Comparison of ENCODE assay signal across 12 cellular contexts in the genomic region with DNA sequence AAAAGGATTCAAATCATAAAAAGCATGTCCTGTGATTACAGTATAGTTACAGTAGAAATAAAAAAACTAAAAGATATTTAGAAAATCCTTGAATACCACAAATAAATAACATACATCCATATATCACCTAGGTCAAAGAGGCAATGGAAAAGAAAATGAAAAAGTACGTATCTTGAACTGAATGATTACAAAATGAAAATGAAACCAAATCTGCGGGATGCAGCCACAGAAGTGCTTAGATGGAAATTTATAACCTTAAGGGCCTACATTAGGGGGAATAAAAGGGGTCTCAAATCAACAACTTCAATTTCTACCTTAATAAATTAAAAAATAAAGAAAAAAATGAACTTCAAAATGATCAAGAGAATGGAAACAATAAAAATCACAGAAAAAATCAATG.
DNase-seq lines count a peak whose midpoint lies in the region; ATAC-seq and TF ChIP-seq lines count a peak whose summit lies in the region.
"Had no signal": no experiment of that assay in that cellular context is flagged by ENCODE, and none has a peak within 500 bp of the region (broad histone marks: within the 10 kb centered on the region; RNA-seq: fewer than 3 reads in every experiment).

No MANE protein-coding gene starts in this region.

- H3K36me3 Mint-ChIP-seq in CD4-positive, alpha-beta T cell (ENCODE audit: low read depth): no peaks in the 10 kb centered on the region
- H3K36me3 Mint-ChIP-seq in activated T-helper 17 cell treated with anti-CD3 and anti-CD28 coated beads, Interleukin-2, amount 50 U/mL, for 72 hours (ENCODE audit: low read depth): no peaks in the 10 kb centered on the region
- no peaks in the 10 kb centered on the region for H3K36me3 Mint-ChIP-seq in nephron (ENCODE audit: low read depth)

- no peak overlapping the region for H3K27ac ChIP-seq in CD4-positive, alpha-beta T cell (ENCODE audit: low read depth, low read length)
- H3K27ac ChIP-seq: neutrophil, suprapubic skin had no signal

- no peaks in the 10 kb centered on the region for H3K9me3 Mint-ChIP-seq in CD4-positive, alpha-beta T cell
- H3K9me3 Mint-ChIP-seq in activated T-helper 17 cell treated with anti-CD3 and anti-CD28 coated beads, Interleukin-2, amount 50 U/mL, for 72 hours: no peaks in the 10 kb centered on the region
- no peaks in the 10 kb centered on the region for H3K9me3 Mint-ChIP-seq in nephron

- H3K27me3 Mint-ChIP-seq in CD4-positive, alpha-beta T cell: no peaks in the 10 kb centered on the region
- no peaks in the 10 kb centered on the region for H3K27me3 Mint-ChIP-seq in activated T-helper 17 cell treated with anti-CD3 and anti-CD28 coated beads, Interleukin-2, amount 50 U/mL, for 72 hours
- no peaks in the 10 kb centered on the region for H3K27me3 Mint-ChIP-seq in nephron (ENCODE audit: low read depth)

- POLR2A ChIA-PET in CD4-positive, alpha-beta T cell (lab: Charles Lee): no interaction called here

- H3K27me3 ChIP-seq in CD4-positive, alpha-beta T cell (ENCODE audit: control insufficient read depth, insufficient read depth, low read length): no peaks in the 10 kb centered on the region
- H3K27me3 ChIP-seq: neutrophil, suprapubic skin had no signal

- no peak for ATAC-seq in CD4-positive, alpha-beta T cell (ENCODE audit: poor library complexity)
- peak; percentile 56 for ATAC-seq in HG03354 (IDR thresholded peaks at IDR 0.05; ENCODE audit: poor library complexity, severe bottlenecking, unreplicated experiment)
- no peak for ATAC-seq in activated T-helper 17 cell treated with anti-CD3 and anti-CD28 coated beads, Interleukin-2, amount 50 U/mL, for 72 hours (replicated peaks)

- H3K9me3 ChIP-seq in CD4-positive, alpha-beta T cell (ENCODE audit: control insufficient read depth, low read length): no peaks in the 10 kb centered on the region
- H3K9me3 ChIP-seq: neutrophil, suprapubic skin had no signal

- H3K4me1 Mint-ChIP-seq in CD4-positive, alpha-beta T cell (ENCODE audit: low read depth): peaks cover 8% of the 10 kb centered on the region
- H3K4me1 Mint-ChIP-seq in activated T-helper 17 cell treated with anti-CD3 and anti-CD28 coated beads, Interleukin-2, amount 50 U/mL, for 72 hours: no peaks in the 10 kb centered on the region
- H3K4me1 Mint-ChIP-seq in nephron: peaks cover 7% of the 10 kb centered on the region

- CTCF ChIA-PET in CD4-positive, alpha-beta T cell (lab: Charles Lee): no interaction called here

- intact Hi-C loops in CD4-positive, alpha-beta T cell (cut with DNase I, micrococcal nuclease): no loop called here

- TF ChIP-seq CTCF in CD4-positive, alpha-beta T cell (IDR thresholded peaks at IDR 0.05): no peak
- no peak for TF ChIP-seq CTCF in nephron (IDR thresholded peaks at IDR 0.05; ENCODE audit: unreplicated experiment in 3 of 3)

- no peak overlapping the region for H3K27ac Mint-ChIP-seq in CD4-positive, alpha-beta T cell
- peak overlapping the region; percentile 35 for H3K27ac Mint-ChIP-seq in activated T-helper 17 cell treated with anti-CD3 and anti-CD28 coated beads, Interleukin-2, amount 50 U/mL, for 72 hours
- H3K27ac Mint-ChIP-seq in nephron: peak overlapping the region in 1 of 3 experiments; percentile 74

- DNase-seq in CD4-positive, alpha-beta T cell: no peak
- DNase-seq in NCI-H146 treated with DMSO at 0.1 percent for 48 hours (lab: John Stamatoyannopoulos, UW; ENCODE audit: unreplicated experiment): no peak
- no peak for DNase-seq in midbrain (lab: John Stamatoyannopoulos, UW)
- no peak for DNase-seq in SKM-1 treated with dmso at 0.1 percent for 144 hours (lab: John Stamatoyannopoulos, UW; ENCODE audit: unreplicated experiment)
- DNase-seq: erythroblast, islet precursor cell, NCI-H2081 treated with DMSO at 0.1 percent for 48 hours had no signal

- peak overlapping the region; percentile 84 for H3K4me3 Mint-ChIP-seq in CD4-positive, alpha-beta T cell
- H3K4me3 Mint-ChIP-seq in activated T-helper 17 cell treated with anti-CD3 and anti-CD28 coated beads, Interleukin-2, amount 50 U/mL, for 72 hours: peak overlapping the region; percentile 59
- H3K4me3 Mint-ChIP-seq in nephron: peak overlapping the region in 2 of 3 experiments; percentile 36
